20 cellular contexts compared by ENCODE assay signal in genomic region chr15:64961013-64961412, GRCh38.
"Had no signal": no experiment of that assay in that cellular context is flagged by ENCODE, and none has a peak within 500 bp of the region (broad histone marks: within the 10 kb centered on the region; RNA-seq: fewer than 3 reads in every experiment).

No MANE protein-coding gene starts in this region.

- ATAC-seq: activated T-cell treated with anti-CD3 and anti-CD28 coated beads, Interleukin-2, amount 50 U/mL, for 4 hours; left ventricle myocardium superior; naive thymus-derived CD8-positive, alpha-beta T cell; right cardiac atrium had no signal

- H3K27ac Mint-ChIP-seq: activated CD4-positive, alpha-beta memory T cell treated with anti-CD3 and anti-CD28 coated beads for 36 hours; memory B cell had no signal

- H3K27me3 Mint-ChIP-seq: activated CD4-positive, alpha-beta memory T cell treated with anti-CD3 and anti-CD28 coated beads for 36 hours; memory B cell; naive thymus-derived CD8-positive, alpha-beta T cell had no signal

- H3K27me3 ChIP-seq: esophagus muscularis mucosa, stomach had no signal

- H3K9me3 Mint-ChIP-seq: activated CD4-positive, alpha-beta memory T cell treated with anti-CD3 and anti-CD28 coated beads for 36 hours; activated T-cell treated with anti-CD3 and anti-CD28 coated beads, Interleukin-2, amount 50 U/mL, for 4 hours; memory B cell; naive thymus-derived CD8-positive, alpha-beta T cell had no signal

- H3K9me3 ChIP-seq: esophagus muscularis mucosa, stomach, thoracic aorta had no signal

- H3K4me3 ChIP-seq: esophagus muscularis mucosa, smooth muscle cell, stomach, thoracic aorta had no signal

- H3K27ac ChIP-seq: esophagus muscularis mucosa, stomach, thoracic aorta had no signal

- H3K4me3 Mint-ChIP-seq: activated CD4-positive, alpha-beta memory T cell treated with anti-CD3 and anti-CD28 coated beads for 36 hours; activated T-cell treated with anti-CD3 and anti-CD28 coated beads, Interleukin-2, amount 50 U/mL, for 4 hours; memory B cell had no signal

- H3K4me2 ChIP-seq: smooth muscle cell had no signal

- H3K4me1 Mint-ChIP-seq: memory B cell; naive thymus-derived CD8-positive, alpha-beta T cell had no signal

- H3K4me1 ChIP-seq: esophagus muscularis mucosa, stomach had no signal

- DNase-seq: activated CD4-positive, alpha-beta memory T cell treated with anti-CD3 and anti-CD28 coated beads for 36 hours; activated CD4-positive, alpha-beta T cell treated with anti-CD3 and anti-CD28 coated beads for 1 hour; activated effector memory CD4-positive, alpha-beta T cell treated with Interleukin-2 at 50 U/mL for 16 hours; activated naive CD4-positive, alpha-beta T cell treated with anti-CD3 and anti-CD28 coated beads, Interleukin-2, amount 50 U/mL, for 16 hours; activated T-cell treated with anti-CD3 and anti-CD28 coated beads, Interleukin-2, amount 50 U/mL, for 4 hours; glutamatergic neuron; hypothalamus; kidney glomerular epithelial cell; left ventricle myocardium superior; naive thymus-derived CD8-positive, alpha-beta T cell; nucleus accumbens; right cardiac atrium; stimulated activated CD4-positive, alpha-beta T cell treated with anti-CD3 and anti-CD28 coated beads, Interleukin-4, amount 100 ng/mL, for 4 hours; stimulated activated CD8-positive, alpha-beta memory T cell treated with anti-CD3 and anti-CD28 coated beads, Interleukin-4, amount 100 ng/mL, for 48 hours; stomach; T1000 had no signal
